ENCODE assay signal across 8 cellular contexts in the genomic region with DNA sequence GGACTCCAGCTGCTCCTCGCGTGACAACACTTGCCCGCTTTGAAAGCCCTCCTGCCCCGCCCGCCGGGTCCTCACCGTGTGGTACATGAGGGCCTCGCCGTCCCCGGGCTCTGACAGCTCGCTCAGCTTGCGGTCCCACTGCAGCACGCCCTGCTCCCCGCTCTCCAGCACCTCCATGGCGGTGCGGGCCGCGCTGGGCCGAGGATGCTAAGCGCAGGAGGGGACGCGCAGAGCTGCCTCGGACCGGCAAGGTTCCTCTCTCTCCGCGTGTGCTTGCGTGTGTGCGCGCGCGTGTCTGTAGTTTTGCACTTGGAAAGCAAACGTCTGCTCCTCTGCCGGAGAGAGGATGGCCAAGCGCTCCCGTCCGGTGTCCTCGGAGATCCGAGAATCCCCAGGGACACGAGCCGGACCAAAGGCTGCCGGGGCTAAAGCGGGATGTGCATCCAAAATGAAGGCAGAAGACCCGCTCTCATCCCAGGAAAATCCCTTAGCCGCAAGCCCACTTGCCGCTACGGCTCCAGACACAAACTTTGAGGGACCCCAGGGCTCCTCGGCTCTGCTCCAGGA. TPM values are rescaled to one million over a fixed set of nuclear protein-coding genes. Genes with fewer than 3 reads are reported as not detected.
DNase-seq lines count a peak whose midpoint lies in the region; ATAC-seq, FAIRE-seq and TF ChIP-seq lines count a peak whose summit lies in the region.

Gene CREB3L2, minus strand, starts transcription at position 558 of the 567 bp plus-strand sequence. Its CDS starts 381 bp downstream, at position 177.

- WGBS in right lobe of liver (ENCODE audit: insufficient coverage, low coverage, low lambda C conversion rate, missing lambda C conversion rate) = 1% methylated on average over 13 of the region's 47 CpGs

- H3K36me3 ChIP-seq in GM06990 (ENCODE audit: control insufficient read depth, insufficient read depth, low read length) (no peaks in the 10 kb centered on the region; the same call in 1 of the 2 replicates), HAP-1 (replicated peaks) (no peaks in the 10 kb centered on the region), colonic mucosa (no peaks in the 10 kb centered on the region), right lobe of liver (no peaks in the 10 kb centered on the region)

- in situ Hi-C loops in HAP-1 (cut with MboI; ENCODE audit: low sequenced_read_pairs) = loop anchor here (5.0 to 10.0 kb wide), 2 partner anchors 94 to 733 kb away; no protein-coding TSS in a partner anchor

- H3K9ac ChIP-seq in colonic mucosa (ENCODE audit: low read depth in 2 of 2, low read length in 2 of 2) = peak within 1 kb of the TSS; percentile 95 to 97

- H3K4me1 ChIP-seq in HAP-1 (peaks cover 23% of the 10 kb centered on the region), colonic mucosa (no peaks in the 10 kb centered on the region), right lobe of liver (peaks cover 0 to 16% (median 6%) of the 10 kb centered on the region in 4 donors)

- no peaks in the 10 kb centered on the region for H3K27me3 ChIP-seq in GM06990 (replicated peaks; ENCODE audit: control insufficient read depth, insufficient read depth, low read length)
- no peaks in the 10 kb centered on the region for H3K27me3 ChIP-seq in HAP-1 (ENCODE audit: low read depth)
- H3K27me3 ChIP-seq in colonic mucosa = no peaks in the 10 kb centered on the region
- no peaks in the 10 kb centered on the region for H3K27me3 ChIP-seq in right lobe of liver

- H3K4me3 ChIP-seq in GM06990 (replicated peaks; ENCODE audit: low read depth, low read length) = peak within 1 kb of the TSS; percentile 97
- H3K4me3 ChIP-seq in HAP-1 = peak within 1 kb of the TSS; percentile 82
- peak within 1 kb of the TSS; percentile 66 for H3K4me3 ChIP-seq in colonic mucosa
- H3K4me3 ChIP-seq in right lobe of liver = peak within 1 kb of the TSS; percentile 87 to 96 (median 95)

- peak; percentile 73 for TF ChIP-seq POLR2A in right lobe of liver (IDR thresholded peaks at IDR 0.05)

- DNase-seq in GM06990 (ENCODE audit: extremely low read depth, insufficient read length) (peak; percentile 78), HAP-1 (ENCODE audit: low spot score in 2 of 2) (peak; percentile 56 to 82), NCI-H1417 treated with DMSO at 0.1 percent for 48 hours (lab: John Stamatoyannopoulos, UW) (peak; percentile 69), colonic mucosa (peak; percentile 63), right lobe of liver (peak; percentile 65 to 79 (median 71)), D721Med (ENCODE audit: insufficient read length, low spot score) (no peak)
- peak; percentile 46 to 56 for DNase-seq in activated CD4-positive, alpha-beta T cell treated with anti-CD3 and anti-CD28 coated beads for 4 hours
- peak; percentile 7 to 38 (median 19) for DNase-seq in stimulated activated CD4-positive, alpha-beta T cell treated with anti-CD3 and anti-CD28 coated beads, TNF-alpha, amount 100 ng/mL, for 1 hour (ENCODE audit: low read depth in 3 of 3, low spot score in 1 of 3)

- H3K9me3 ChIP-seq in HAP-1 (no peaks in the 10 kb centered on the region), colonic mucosa (no peaks in the 10 kb centered on the region), right lobe of liver (no peaks in the 10 kb centered on the region)

- ATAC-seq in right lobe of liver = peak; percentile 47 to 56 (median 52)

- no peak for FAIRE-seq in D721Med (lab: Jason Lieb, UNC)

- peak within 1 kb of the TSS; percentile 90 for H3K27ac ChIP-seq in colonic mucosa
- H3K27ac ChIP-seq in right lobe of liver = peak within 1 kb of the TSS; percentile 84 to 87 (median 86)

- intact Hi-C loops in colonic mucosa (cut with DNase I) (no loop called here), right lobe of liver (cut with DNase I) (no loop called here)

- TF ChIP-seq CTCF in GM06990 (IDR thresholded peaks at IDR 0.05; ENCODE audit: insufficient read depth, low read length, poor library complexity, severe bottlenecking) (no peak), colonic mucosa (IDR thresholded peaks at IDR 0.05) (no peak), right lobe of liver (IDR thresholded peaks at IDR 0.05) (no peak), D721Med (IDR thresholded peaks at IDR 0.05; ENCODE audit: insufficient read depth, missing control alignments) (no peak)

RNA-seq across cellular contexts. Expression of gene CREB3L2, which starts in this region (rescaled TPM):
- total RNA-seq in colonic mucosa (10 to 100 TPM; 45.8 to 46.0 TPM), right lobe of liver (10 to 100 TPM; 11.5 to 29.9 (median 18.2) TPM)
